Comparison of ENCODE assay signal across 1 cellular context in the genomic region with DNA sequence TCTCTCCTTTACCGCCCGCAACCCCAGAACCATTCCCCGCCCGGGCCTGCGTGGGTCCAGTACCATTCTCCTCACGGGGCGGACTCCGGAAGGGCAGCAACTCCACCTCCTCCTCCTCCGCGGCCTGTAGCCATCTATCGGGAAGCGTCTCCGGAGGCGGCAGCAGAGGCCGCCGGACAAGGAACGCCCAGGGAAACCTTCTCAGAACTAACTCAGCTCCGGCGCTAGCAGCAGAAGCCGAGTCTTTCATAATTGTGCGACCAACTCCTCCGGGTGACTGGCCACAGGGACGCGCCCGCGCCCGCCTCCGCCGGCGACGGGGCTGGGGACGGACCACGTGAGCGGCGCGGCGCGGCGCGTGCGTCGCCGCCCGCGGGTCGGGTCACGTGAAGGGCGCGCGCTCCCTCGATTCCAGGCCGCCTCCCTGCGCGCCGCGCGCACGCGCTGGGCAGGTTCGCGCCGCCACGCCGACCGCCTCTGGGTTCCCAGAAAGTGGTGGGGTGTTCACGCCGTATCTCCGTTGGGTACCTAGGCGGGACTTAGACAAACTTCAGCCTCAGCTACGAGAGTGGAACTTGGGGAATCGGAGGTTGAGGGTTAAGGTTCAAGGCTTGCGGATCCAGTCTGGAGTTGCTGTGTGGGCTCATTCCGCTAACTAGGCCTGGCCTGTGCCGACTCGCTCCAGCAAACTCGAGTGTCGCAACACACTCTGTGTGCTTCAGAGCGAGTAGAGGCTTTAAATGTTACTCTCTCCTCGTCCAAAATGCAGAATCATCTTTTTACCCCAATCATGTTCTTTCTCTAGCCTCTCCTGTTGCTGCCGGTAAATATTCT.
TF ChIP-seq lines count a peak whose summit lies in the region.

A gene with protein sequence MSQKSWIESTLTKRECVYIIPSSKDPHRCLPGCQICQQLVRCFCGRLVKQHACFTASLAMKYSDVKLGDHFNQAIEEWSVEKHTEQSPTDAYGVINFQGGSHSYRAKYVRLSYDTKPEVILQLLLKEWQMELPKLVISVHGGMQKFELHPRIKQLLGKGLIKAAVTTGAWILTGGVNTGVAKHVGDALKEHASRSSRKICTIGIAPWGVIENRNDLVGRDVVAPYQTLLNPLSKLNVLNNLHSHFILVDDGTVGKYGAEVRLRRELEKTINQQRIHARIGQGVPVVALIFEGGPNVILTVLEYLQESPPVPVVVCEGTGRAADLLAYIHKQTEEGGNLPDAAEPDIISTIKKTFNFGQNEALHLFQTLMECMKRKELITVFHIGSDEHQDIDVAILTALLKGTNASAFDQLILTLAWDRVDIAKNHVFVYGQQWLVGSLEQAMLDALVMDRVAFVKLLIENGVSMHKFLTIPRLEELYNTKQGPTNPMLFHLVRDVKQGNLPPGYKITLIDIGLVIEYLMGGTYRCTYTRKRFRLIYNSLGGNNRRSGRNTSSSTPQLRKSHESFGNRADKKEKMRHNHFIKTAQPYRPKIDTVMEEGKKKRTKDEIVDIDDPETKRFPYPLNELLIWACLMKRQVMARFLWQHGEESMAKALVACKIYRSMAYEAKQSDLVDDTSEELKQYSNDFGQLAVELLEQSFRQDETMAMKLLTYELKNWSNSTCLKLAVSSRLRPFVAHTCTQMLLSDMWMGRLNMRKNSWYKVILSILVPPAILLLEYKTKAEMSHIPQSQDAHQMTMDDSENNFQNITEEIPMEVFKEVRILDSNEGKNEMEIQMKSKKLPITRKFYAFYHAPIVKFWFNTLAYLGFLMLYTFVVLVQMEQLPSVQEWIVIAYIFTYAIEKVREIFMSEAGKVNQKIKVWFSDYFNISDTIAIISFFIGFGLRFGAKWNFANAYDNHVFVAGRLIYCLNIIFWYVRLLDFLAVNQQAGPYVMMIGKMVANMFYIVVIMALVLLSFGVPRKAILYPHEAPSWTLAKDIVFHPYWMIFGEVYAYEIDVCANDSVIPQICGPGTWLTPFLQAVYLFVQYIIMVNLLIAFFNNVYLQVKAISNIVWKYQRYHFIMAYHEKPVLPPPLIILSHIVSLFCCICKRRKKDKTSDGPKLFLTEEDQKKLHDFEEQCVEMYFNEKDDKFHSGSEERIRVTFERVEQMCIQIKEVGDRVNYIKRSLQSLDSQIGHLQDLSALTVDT (N-terminal part only) (minus strand): TSS at position 330 of the 834 bp plus-strand sequence. CDS start 264 bp downstream, at position 66.

TF ChIP-seq in HepG2, 621 proteins besides CTCF, POLR2A, EP300 and RAD21 (continued from another document and continues in another):
- TF ChIP-seq, protein P1, sequence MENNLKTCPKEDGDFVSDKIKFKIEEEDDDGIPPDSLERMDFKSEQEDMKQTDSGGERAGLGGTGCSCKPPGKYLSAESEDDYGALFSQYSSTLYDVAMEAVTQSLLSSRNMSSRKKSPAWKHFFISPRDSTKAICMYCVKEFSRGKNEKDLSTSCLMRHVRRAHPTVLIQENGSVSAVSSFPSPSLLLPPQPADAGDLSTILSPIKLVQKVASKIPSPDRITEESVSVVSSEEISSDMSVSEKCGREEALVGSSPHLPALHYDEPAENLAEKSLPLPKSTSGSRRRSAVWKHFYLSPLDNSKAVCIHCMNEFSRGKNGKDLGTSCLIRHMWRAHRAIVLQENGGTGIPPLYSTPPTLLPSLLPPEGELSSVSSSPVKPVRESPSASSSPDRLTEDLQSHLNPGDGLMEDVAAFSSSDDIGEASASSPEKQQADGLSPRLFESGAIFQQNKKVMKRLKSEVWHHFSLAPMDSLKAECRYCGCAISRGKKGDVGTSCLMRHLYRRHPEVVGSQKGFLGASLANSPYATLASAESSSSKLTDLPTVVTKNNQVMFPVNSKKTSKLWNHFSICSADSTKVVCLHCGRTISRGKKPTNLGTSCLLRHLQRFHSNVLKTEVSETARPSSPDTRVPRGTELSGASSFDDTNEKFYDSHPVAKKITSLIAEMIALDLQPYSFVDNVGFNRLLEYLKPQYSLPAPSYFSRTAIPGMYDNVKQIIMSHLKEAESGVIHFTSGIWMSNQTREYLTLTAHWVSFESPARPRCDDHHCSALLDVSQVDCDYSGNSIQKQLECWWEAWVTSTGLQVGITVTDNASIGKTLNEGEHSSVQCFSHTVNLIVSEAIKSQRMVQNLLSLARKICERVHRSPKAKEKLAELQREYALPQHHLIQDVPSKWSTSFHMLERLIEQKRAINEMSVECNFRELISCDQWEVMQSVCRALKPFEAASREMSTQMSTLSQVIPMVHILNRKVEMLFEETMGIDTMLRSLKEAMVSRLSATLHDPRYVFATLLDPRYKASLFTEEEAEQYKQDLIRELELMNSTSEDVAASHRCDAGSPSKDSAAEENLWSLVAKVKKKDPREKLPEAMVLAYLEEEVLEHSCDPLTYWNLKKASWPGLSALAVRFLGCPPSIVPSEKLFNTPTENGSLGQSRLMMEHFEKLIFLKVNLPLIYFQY (CRISPR knock-in tag; IDR thresholded peaks at IDR 0.05; ENCODE audit: borderline replicate concordance) = no peak
- TF ChIP-seq ZNF510 (CRISPR knock-in tag; IDR thresholded peaks at IDR 0.05; ENCODE audit: low read depth) (no peak), AKAP8 (CRISPR knock-in tag; IDR thresholded peaks at IDR 0.05) (peak; percentile 73; the same call in 1 of the 2 replicates), NCOR1 (IDR thresholded peaks at IDR 0.05; ENCODE audit: borderline replicate concordance, low read length) (0 out of 2 replicates have a peak, but pooled peaks have one; percentile 21), ZNF101 (CRISPR knock-in tag; IDR thresholded peaks at IDR 0.05; ENCODE audit: borderline replicate concordance, low read depth) (peak; percentile 74; the same call in 1 of the 2 replicates), DPF2 (CRISPR knock-in tag; IDR thresholded peaks at IDR 0.05; ENCODE audit: borderline replicate concordance, low read depth) (no peak), HMG20A (CRISPR knock-in tag; IDR thresholded peaks at IDR 0.05; ENCODE audit: borderline replicate concordance) (0 out of 2 replicates have a peak, but pooled peaks have one; percentile 18), CHD2 (IDR thresholded peaks at IDR 0.05; ENCODE audit: low read depth, low read length) (no peak), SRY (CRISPR knock-in tag; IDR thresholded peaks at IDR 0.05) (peak; percentile 89; the same call in 1 of the 2 replicates), DR1 (CRISPR knock-in tag; IDR thresholded peaks at IDR 0.05) (peak; percentile 36; the same call in 1 of the 2 replicates), ZNF629 (CRISPR knock-in tag; conservative IDR thresholded peaks at IDR 0.05) (peak; percentile 45; the same call in 1 of the 2 replicates), TAF1 (CRISPR knock-in tag; IDR thresholded peaks at IDR 0.05) (peak; percentile 65), TP53 (CRISPR knock-in tag; conservative IDR thresholded peaks at IDR 0.05) (0 out of 2 replicates have a peak, but pooled peaks have one; percentile 57), RXRA (CRISPR knock-in tag; IDR thresholded peaks at IDR 0.05) (peak; percentile 46; the same call in 1 of the 2 replicates), TCF12 (IDR thresholded peaks at IDR 0.05) (no peak), TCF12 (CRISPR knock-in tag; IDR thresholded peaks at IDR 0.05) (peak; percentile 77), ERF (CRISPR knock-in tag; IDR thresholded peaks at IDR 0.05) (peak; percentile 79; the same call in 1 of the 2 replicates), KAT7 (CRISPR knock-in tag; IDR thresholded peaks at IDR 0.05; ENCODE audit: borderline replicate concordance) (0 out of 2 replicates have a peak, but pooled peaks have one; percentile 27), ZNF230 (CRISPR knock-in tag; IDR thresholded peaks at IDR 0.05) (peak; percentile 44; the same call in 1 of the 2 replicates), KMT2A (CRISPR knock-in tag; IDR thresholded peaks at IDR 0.05) (peak; percentile 61), ZNF331 (CRISPR knock-in tag; IDR thresholded peaks at IDR 0.05) (peak; percentile 42; the same call in 1 of the 2 replicates), ZC3H13 (CRISPR knock-in tag; IDR thresholded peaks at IDR 0.05) (peak; percentile 85), HDAC1 (CRISPR knock-in tag; IDR thresholded peaks at IDR 0.05) (peak; percentile 68), ZFP41 (CRISPR knock-in tag; IDR thresholded peaks at IDR 0.05; ENCODE audit: borderline replicate concordance) (no peak; the same call in 1 of the 2 replicates), GFI1 (CRISPR knock-in tag; IDR thresholded peaks at IDR 0.05; ENCODE audit: borderline replicate concordance) (0 out of 2 replicates have a peak, but pooled peaks have one; percentile 26), PAX8 (CRISPR knock-in tag; IDR thresholded peaks at IDR 0.05; ENCODE audit: borderline replicate concordance) (peak; percentile 78; the same call in 1 of the 2 replicates), ZBTB8A (CRISPR knock-in tag; IDR thresholded peaks at IDR 0.05; ENCODE audit: borderline replicate concordance, low read depth) (no peak), ZBTB38 (CRISPR knock-in tag; IDR thresholded peaks at IDR 0.05) (peak; percentile 86), PITX1 (CRISPR knock-in tag; IDR thresholded peaks at IDR 0.05) (0 out of 2 replicates have a peak, but pooled peaks have one; percentile 3)
- TF ChIP-seq, protein P2, sequence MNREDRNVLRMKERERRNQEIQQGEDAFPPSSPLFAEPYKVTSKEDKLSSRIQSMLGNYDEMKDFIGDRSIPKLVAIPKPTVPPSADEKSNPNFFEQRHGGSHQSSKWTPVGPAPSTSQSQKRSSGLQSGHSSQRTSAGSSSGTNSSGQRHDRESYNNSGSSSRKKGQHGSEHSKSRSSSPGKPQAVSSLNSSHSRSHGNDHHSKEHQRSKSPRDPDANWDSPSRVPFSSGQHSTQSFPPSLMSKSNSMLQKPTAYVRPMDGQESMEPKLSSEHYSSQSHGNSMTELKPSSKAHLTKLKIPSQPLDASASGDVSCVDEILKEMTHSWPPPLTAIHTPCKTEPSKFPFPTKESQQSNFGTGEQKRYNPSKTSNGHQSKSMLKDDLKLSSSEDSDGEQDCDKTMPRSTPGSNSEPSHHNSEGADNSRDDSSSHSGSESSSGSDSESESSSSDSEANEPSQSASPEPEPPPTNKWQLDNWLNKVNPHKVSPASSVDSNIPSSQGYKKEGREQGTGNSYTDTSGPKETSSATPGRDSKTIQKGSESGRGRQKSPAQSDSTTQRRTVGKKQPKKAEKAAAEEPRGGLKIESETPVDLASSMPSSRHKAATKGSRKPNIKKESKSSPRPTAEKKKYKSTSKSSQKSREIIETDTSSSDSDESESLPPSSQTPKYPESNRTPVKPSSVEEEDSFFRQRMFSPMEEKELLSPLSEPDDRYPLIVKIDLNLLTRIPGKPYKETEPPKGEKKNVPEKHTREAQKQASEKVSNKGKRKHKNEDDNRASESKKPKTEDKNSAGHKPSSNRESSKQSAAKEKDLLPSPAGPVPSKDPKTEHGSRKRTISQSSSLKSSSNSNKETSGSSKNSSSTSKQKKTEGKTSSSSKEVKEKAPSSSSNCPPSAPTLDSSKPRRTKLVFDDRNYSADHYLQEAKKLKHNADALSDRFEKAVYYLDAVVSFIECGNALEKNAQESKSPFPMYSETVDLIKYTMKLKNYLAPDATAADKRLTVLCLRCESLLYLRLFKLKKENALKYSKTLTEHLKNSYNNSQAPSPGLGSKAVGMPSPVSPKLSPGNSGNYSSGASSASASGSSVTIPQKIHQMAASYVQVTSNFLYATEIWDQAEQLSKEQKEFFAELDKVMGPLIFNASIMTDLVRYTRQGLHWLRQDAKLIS (CRISPR knock-in tag; IDR thresholded peaks at IDR 0.05) = no peak
- TF ChIP-seq, protein P3, sequence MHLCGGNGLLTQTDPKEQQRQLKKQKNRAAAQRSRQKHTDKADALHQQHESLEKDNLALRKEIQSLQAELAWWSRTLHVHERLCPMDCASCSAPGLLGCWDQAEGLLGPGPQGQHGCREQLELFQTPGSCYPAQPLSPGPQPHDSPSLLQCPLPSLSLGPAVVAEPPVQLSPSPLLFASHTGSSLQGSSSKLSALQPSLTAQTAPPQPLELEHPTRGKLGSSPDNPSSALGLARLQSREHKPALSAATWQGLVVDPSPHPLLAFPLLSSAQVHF (CRISPR knock-in tag; IDR thresholded peaks at IDR 0.05) = peak; percentile 57; the same call in 1 of the 2 replicates
- TF ChIP-seq, protein P4, sequence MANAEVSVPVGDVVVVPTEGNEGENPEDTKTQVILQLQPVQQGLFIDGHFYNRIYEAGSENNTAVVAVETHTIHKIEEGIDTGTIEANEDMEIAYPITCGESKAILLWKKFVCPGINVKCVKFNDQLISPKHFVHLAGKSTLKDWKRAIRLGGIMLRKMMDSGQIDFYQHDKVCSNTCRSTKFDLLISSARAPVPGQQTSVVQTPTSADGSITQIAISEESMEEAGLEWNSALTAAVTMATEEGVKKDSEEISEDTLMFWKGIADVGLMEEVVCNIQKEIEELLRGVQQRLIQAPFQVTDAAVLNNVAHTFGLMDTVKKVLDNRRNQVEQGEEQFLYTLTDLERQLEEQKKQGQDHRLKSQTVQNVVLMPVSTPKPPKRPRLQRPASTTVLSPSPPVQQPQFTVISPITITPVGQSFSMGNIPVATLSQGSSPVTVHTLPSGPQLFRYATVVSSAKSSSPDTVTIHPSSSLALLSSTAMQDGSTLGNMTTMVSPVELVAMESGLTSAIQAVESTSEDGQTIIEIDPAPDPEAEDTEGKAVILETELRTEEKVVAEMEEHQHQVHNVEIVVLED (CRISPR knock-in tag; IDR thresholded peaks at IDR 0.05; ENCODE audit: borderline replicate concordance) = peak; percentile 82
- TF ChIP-seq, protein P5, sequence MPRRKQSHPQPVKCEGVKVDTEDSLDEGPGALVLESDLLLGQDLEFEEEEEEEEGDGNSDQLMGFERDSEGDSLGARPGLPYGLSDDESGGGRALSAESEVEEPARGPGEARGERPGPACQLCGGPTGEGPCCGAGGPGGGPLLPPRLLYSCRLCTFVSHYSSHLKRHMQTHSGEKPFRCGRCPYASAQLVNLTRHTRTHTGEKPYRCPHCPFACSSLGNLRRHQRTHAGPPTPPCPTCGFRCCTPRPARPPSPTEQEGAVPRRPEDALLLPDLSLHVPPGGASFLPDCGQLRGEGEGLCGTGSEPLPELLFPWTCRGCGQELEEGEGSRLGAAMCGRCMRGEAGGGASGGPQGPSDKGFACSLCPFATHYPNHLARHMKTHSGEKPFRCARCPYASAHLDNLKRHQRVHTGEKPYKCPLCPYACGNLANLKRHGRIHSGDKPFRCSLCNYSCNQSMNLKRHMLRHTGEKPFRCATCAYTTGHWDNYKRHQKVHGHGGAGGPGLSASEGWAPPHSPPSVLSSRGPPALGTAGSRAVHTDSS (CRISPR knock-in tag; conservative IDR thresholded peaks at IDR 0.05) = no peak
- TF ChIP-seq, protein P6, sequence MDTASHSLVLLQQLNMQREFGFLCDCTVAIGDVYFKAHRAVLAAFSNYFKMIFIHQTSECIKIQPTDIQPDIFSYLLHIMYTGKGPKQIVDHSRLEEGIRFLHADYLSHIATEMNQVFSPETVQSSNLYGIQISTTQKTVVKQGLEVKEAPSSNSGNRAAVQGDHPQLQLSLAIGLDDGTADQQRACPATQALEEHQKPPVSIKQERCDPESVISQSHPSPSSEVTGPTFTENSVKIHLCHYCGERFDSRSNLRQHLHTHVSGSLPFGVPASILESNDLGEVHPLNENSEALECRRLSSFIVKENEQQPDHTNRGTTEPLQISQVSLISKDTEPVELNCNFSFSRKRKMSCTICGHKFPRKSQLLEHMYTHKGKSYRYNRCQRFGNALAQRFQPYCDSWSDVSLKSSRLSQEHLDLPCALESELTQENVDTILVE (CRISPR knock-in tag; IDR thresholded peaks at IDR 0.05) = peak; percentile 14; the same call in 1 of the 2 replicates
- TF ChIP-seq, protein P7, sequence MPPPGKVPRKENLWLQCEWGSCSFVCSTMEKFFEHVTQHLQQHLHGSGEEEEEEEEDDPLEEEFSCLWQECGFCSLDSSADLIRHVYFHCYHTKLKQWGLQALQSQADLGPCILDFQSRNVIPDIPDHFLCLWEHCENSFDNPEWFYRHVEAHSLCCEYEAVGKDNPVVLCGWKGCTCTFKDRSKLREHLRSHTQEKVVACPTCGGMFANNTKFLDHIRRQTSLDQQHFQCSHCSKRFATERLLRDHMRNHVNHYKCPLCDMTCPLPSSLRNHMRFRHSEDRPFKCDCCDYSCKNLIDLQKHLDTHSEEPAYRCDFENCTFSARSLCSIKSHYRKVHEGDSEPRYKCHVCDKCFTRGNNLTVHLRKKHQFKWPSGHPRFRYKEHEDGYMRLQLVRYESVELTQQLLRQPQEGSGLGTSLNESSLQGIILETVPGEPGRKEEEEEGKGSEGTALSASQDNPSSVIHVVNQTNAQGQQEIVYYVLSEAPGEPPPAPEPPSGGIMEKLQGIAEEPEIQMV (CRISPR knock-in tag; IDR thresholded peaks at IDR 0.05; ENCODE audit: low read depth) = peak; percentile 86
